ENCODE assay signal across 19 cellular contexts in the genomic region with DNA sequence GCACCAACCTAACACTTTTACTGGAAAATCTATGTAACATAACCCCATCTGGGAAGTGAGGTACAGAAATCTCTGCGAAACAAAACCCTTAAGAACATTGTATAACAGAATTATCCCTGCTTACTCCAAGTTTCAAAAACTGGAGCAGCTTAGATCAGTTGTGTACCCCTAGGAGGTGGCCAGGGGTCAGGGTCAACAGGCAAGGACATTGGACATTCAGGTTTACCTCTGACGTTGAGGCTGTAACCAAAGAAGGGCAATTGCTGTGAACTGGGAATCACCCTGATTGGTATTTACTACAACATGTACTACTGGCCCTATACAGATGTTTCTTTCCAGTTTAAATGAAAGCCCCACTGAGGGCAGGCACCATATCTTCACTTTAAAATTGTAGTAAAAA. TPM values are rescaled to one million over a fixed set of nuclear protein-coding genes. Genes with fewer than 3 reads are reported as not detected.
DNase-seq lines count a peak whose midpoint lies in the region; ATAC-seq and TF ChIP-seq lines count a peak whose summit lies in the region.
"Had no signal": no experiment of that assay in that cellular context is flagged by ENCODE, and none has a peak within 500 bp of the region (broad histone marks: within the 10 kb centered on the region; RNA-seq: fewer than 3 reads in every experiment).

No MANE protein-coding gene starts in this region.

- CTCF ChIA-PET in MCF 10A (lab: Yijun Ruan, JAX): interaction anchor here (0.6 to 13.2 kb wide), 9 partner anchors 12 to 98 kb away, joined by 3 to 234 read pairs (median 14); partner anchors contain the start of gene KAZALD1
- CTCF ChIA-PET in RWPE1 (lab: Yijun Ruan, JAX): interaction anchor here (0.6 to 5.3 kb wide), 4 partner anchors 7 to 98 kb away, joined by 4 to 32 read pairs (median 12); no protein-coding TSS in a partner anchor

- no peak overlapping the region for H3K4me3 Mint-ChIP-seq in MCF 10A (ENCODE audit: unreplicated experiment)

- no peak for DNase-seq in breast epithelium (ENCODE audit: low spot score in 2 of 2)
- no peak for DNase-seq in MCF 10A (ENCODE audit: unreplicated experiment)
- DNase-seq in hepatocyte (ENCODE audit: low spot score): no peak
- DNase-seq in RWPE1 (ENCODE audit: low spot score): no peak
- no peak for DNase-seq in GM19240 (ENCODE audit: insufficient read length, low spot score)
- DNase-seq: activated CD4-positive, alpha-beta memory T cell treated with anti-CD3 and anti-CD28 coated beads for 36 hours; activated CD4-positive, CD25-positive, alpha-beta regulatory T cell; Calu3; naive thymus-derived CD4-positive, alpha-beta T cell; NCI-H1048; NCI-H187; stomach; T-helper 9 cell; trophoblast cell had no signal

- peaks cover 0 to 13% of the 10 kb centered on the region in 2 donors for H3K27me3 ChIP-seq in breast epithelium
- H3K27me3 ChIP-seq in hepatocyte: peaks cover 31% of the 10 kb centered on the region

- 80% methylated on average over 2 of the region's 2 CpGs for WGBS in hepatocyte (ENCODE audit: low lambda C conversion rate, missing lambda C conversion rate)

- H3K9me3 ChIP-seq in breast epithelium: no peaks in the 10 kb centered on the region
- no peaks in the 10 kb centered on the region for H3K9me3 ChIP-seq in hepatocyte (ENCODE audit: low read depth)
- H3K9me3 ChIP-seq: A549, stomach had no signal

- peaks cover 29% of the 10 kb centered on the region for H3K4me1 Mint-ChIP-seq in MCF 10A (ENCODE audit: insufficient read depth, unreplicated experiment)

- BruUV-seq in MCF 10A (replicated peaks; lab: Mats Ljungman, UMichigan): no TSS peak

- H3K4me1 ChIP-seq in breast epithelium (peaks cover 0 to 5% of the 10 kb centered on the region in 2 donors), hepatocyte (ENCODE audit: insufficient read depth) (peaks cover 14% of the 10 kb centered on the region)

- H3K9me3 Mint-ChIP-seq in MCF 10A (ENCODE audit: unreplicated experiment): no peaks in the 10 kb centered on the region
- H3K9me3 Mint-ChIP-seq: activated CD4-positive, alpha-beta memory T cell treated with anti-CD3 and anti-CD28 coated beads for 36 hours; memory B cell; naive thymus-derived CD4-positive, alpha-beta T cell had no signal

- no peak overlapping the region for H3K27ac Mint-ChIP-seq in MCF 10A (ENCODE audit: low read depth, unreplicated experiment)
- H3K27ac Mint-ChIP-seq: activated CD4-positive, alpha-beta memory T cell treated with anti-CD3 and anti-CD28 coated beads for 36 hours; B cell had no signal

- intact Hi-C loops in breast epithelium (cut with DNase I; ENCODE audit: low total_unique reads) (no loop called here), MCF 10A (cut with micrococcal nuclease) (no loop called here)

- no peaks in the 10 kb centered on the region for H3K79me2 ChIP-seq in hepatocyte

- no peak for ATAC-seq in HG03039 (IDR thresholded peaks at IDR 0.05; ENCODE audit: unreplicated experiment)
- ATAC-seq: A549; naive thymus-derived CD4-positive, alpha-beta T cell; sciatic nerve had no signal

- no peak for TF ChIP-seq CTCF in breast epithelium (IDR thresholded peaks at IDR 0.05)
- TF ChIP-seq CTCF in MCF 10A (IDR thresholded peaks at IDR 0.05; ENCODE audit: unreplicated experiment): no peak
- no peak for TF ChIP-seq CTCF in hepatocyte (IDR thresholded peaks at IDR 0.05; ENCODE audit: poor library complexity)
- no peak for TF ChIP-seq CTCF in RWPE1 (conservative IDR thresholded peaks at IDR 0.05; ENCODE audit: low read depth)

- no peaks in the 10 kb centered on the region for H4K20me1 ChIP-seq in hepatocyte (ENCODE audit: insufficient read depth, poor library complexity, severe bottlenecking)

- H3K27me3 Mint-ChIP-seq in MCF 10A (ENCODE audit: insufficient read depth, unreplicated experiment): no peaks in the 10 kb centered on the region

- no peak overlapping the region for H3K4me2 ChIP-seq in hepatocyte

- peaks cover 6% of the 10 kb centered on the region for H3K36me3 Mint-ChIP-seq in MCF 10A (ENCODE audit: insufficient read depth, unreplicated experiment)
- H3K36me3 Mint-ChIP-seq: naive thymus-derived CD4-positive, alpha-beta T cell had no signal

- no peak for TF ChIP-seq POLR2A in breast epithelium (IDR thresholded peaks at IDR 0.05)

- POLR2A ChIA-PET in MCF 10A (lab: Yijun Ruan, JAX): interaction anchor here (0.7 to 5.4 kb wide), 9 partner anchors 9 to 1047 kb away, joined by 3 to 82 read pairs (median 9); partner anchors contain the start of genes KAZALD1, MRPL43, PDZD7 and SFXN3
- POLR2A ChIA-PET in RWPE1 (lab: Yijun Ruan, JAX; ENCODE audit: low non-redundant PET): interaction anchor here (1.5 to 2.3 kb wide), 3 partner anchors 17 to 46 kb away, joined by 4 to 11 read pairs (median 4); partner anchors contain the start of gene KAZALD1

- H3K4me3 ChIP-seq in breast epithelium (no peak overlapping the region), hepatocyte (no peak overlapping the region)

- no peaks in the 10 kb centered on the region for H3K36me3 ChIP-seq in breast epithelium
- H3K36me3 ChIP-seq in hepatocyte (replicated peaks; ENCODE audit: insufficient read depth, low read depth): no peaks in the 10 kb centered on the region

- no peak overlapping the region for H2AFZ ChIP-seq in hepatocyte

- H3K27ac ChIP-seq in breast epithelium: peak overlapping the region; percentile 94 to 95
- H3K27ac ChIP-seq in hepatocyte: peak overlapping the region; percentile 89
- H3K27ac ChIP-seq in RWPE1: no peak overlapping the region

- no peaks in the 10 kb centered on the region for H3K9me2 ChIP-seq in hepatocyte (replicated peaks; ENCODE audit: insufficient read depth)

RNA-seq across cellular contexts. Expression of gene SFXN3, which starts 13.1 kb away (rescaled TPM):
- total RNA-seq in breast epithelium (10 to 100 TPM; 63.7 to 90.4 (median 75.7) TPM), MCF 10A (2022) (39.4 and 55.2 TPM in 2 replicates), hepatocyte (92.4 and 102 TPM in 2 replicates)
- polyA plus RNA-seq in hepatocyte: 93.6 and 126 TPM in 2 replicates

RNA-seq across cellular contexts. Expression of gene PDZD7, which starts 13.2 kb away (rescaled TPM):
- total RNA-seq in breast epithelium (1 to 10 TPM in 1 of 3 donors, under 1 TPM in 2; 0.48 to 2.3 (median 0.66) TPM), MCF 10A (2022) (0.27 and 0.58 TPM in 2 replicates), hepatocyte (2.5 and 6.0 TPM in 2 replicates)
- polyA plus RNA-seq in hepatocyte: 8.4 and 10.5 TPM in 2 replicates

RNA-seq across cellular contexts. Expression of gene KAZALD1, which starts 17.7 kb away (rescaled TPM):
- total RNA-seq in breast epithelium: 1 to 10 TPM; 2.8 to 4.9 (median 4.5) TPM
- total RNA-seq in MCF 10A (2022): 2.4 and 6.7 TPM in 2 replicates
- total RNA-seq in hepatocyte: 31.9 and 34.8 TPM in 2 replicates
- polyA plus RNA-seq in hepatocyte: 18.2 and 19.5 TPM in 2 replicates
- polyA plus RNA-seq: naive thymus-derived CD4-positive, alpha-beta T cell had no signal

RNA-seq across cellular contexts. Expression of gene LZTS2, which starts 44.5 kb away (rescaled TPM):
- total RNA-seq in breast epithelium (10 to 100 TPM; 44.0 to 67.5 (median 61.3) TPM), MCF 10A (2022) (15.2 and 18.6 TPM in 2 replicates), hepatocyte (62.9 and 73.6 TPM in 2 replicates)
- 88.5 and 90.7 TPM in 2 replicates for polyA plus RNA-seq in hepatocyte

RNA-seq across cellular contexts. Expression of gene TWNK, which starts 56.8 kb away (rescaled TPM):
- total RNA-seq in breast epithelium (1 to 10 TPM; 3.4 to 7.5 (median 5.3) TPM), MCF 10A (2022) (19.1 and 27.9 TPM in 2 replicates), hepatocyte (3.2 and 5.0 TPM in 2 replicates)
- polyA plus RNA-seq in hepatocyte: 4.0 and 5.1 TPM in 2 replicates
